ENCODE assay signal across 23 cellular contexts in genomic region chr13:110957931-110958330, GRCh38.
"Had no signal": no experiment of that assay in that cellular context is flagged by ENCODE, and none has a peak within 500 bp of the region (broad histone marks: within the 10 kb centered on the region; RNA-seq: fewer than 3 reads in every experiment).

No MANE protein-coding gene starts in this region.

- H3K9me3 ChIP-seq: psoas muscle, right lobe of liver, thyroid gland, uterus had no signal

- H3K27ac Mint-ChIP-seq: nephron; stimulated activated effector memory CD8-positive, alpha-beta T cell treated with anti-CD3 and anti-CD28 coated beads, Interleukin-12 subunit alpha, Interleukin-12 subunit beta, amount 100 ng/mL, for 72 hours had no signal

- H3K9ac ChIP-seq: parathyroid adenoma had no signal

- H3K4me1 Mint-ChIP-seq: naive B cell had no signal

- H3K27me3 ChIP-seq: heart left ventricle, right lobe of liver, suprapubic skin, thyroid gland, upper lobe of left lung, uterus had no signal

- H3K4me3 Mint-ChIP-seq: naive B cell; nephron; stimulated activated effector memory CD8-positive, alpha-beta T cell treated with anti-CD3 and anti-CD28 coated beads, Interleukin-12 subunit alpha, Interleukin-12 subunit beta, amount 100 ng/mL, for 72 hours had no signal

- H3K9me3 Mint-ChIP-seq: stimulated activated effector memory CD8-positive, alpha-beta T cell treated with anti-CD3 and anti-CD28 coated beads, Interleukin-12 subunit alpha, Interleukin-12 subunit beta, amount 100 ng/mL, for 72 hours had no signal

- H3K36me3 ChIP-seq: heart left ventricle, right lobe of liver, suprapubic skin, thyroid gland, upper lobe of left lung, uterus had no signal

- H3K4me3 ChIP-seq: coronary artery, heart left ventricle, psoas muscle, right lobe of liver, suprapubic skin, thyroid gland, upper lobe of left lung, uterus had no signal

- H3K4me1 ChIP-seq: parathyroid adenoma, psoas muscle, right lobe of liver, thyroid gland, upper lobe of left lung, uterus had no signal

- H3K27ac ChIP-seq: coronary artery, heart left ventricle, parathyroid adenoma, psoas muscle, right lobe of liver, suprapubic skin, thyroid gland, upper lobe of left lung, uterus had no signal

- H3K79me2 ChIP-seq: parathyroid adenoma had no signal

- H2AFZ ChIP-seq: parathyroid adenoma had no signal

- DNase-seq: effector CD8-positive, alpha-beta T cell; foreskin melanocyte; heart left ventricle; hippocampal formation; kidney glomerular epithelial cell; midbrain; naive B cell; occipital lobe; psoas muscle; retina; right lobe of liver; stimulated activated CD4-positive, alpha-beta T cell treated with anti-CD3 and anti-CD28 coated beads, Interleukin-4, amount 100 ng/mL, for 1 hour; stimulated activated CD8-positive, alpha-beta memory T cell treated with anti-CD3 and anti-CD28 coated beads, Interleukin-4, amount 100 ng/mL, for 48 hours; stimulated activated naive CD8-positive, alpha-beta T cell treated with anti-CD3 and anti-CD28 coated beads, Interleukin-15, Interleukin-2, amounts not matched to agents 100 U/mL and 50 U/mL, for 24 hours; thyroid gland; upper lobe of left lung; uterus had no signal

- FAIRE-seq: islet of Langerhans had no signal

- ATAC-seq: heart left ventricle; psoas muscle; right lobe of liver; stimulated activated effector memory CD8-positive, alpha-beta T cell treated with anti-CD3 and anti-CD28 coated beads, Interleukin-12 subunit alpha, Interleukin-12 subunit beta, amount 100 ng/mL, for 72 hours; stimulated activated naive CD8-positive, alpha-beta T cell treated with anti-CD3 and anti-CD28 coated beads, Interleukin-15, Interleukin-2, amounts not matched to agents 100 U/mL and 50 U/mL, for 24 hours had no signal

- H3K36me3 Mint-ChIP-seq: stimulated activated effector memory CD8-positive, alpha-beta T cell treated with anti-CD3 and anti-CD28 coated beads, Interleukin-12 subunit alpha, Interleukin-12 subunit beta, amount 100 ng/mL, for 72 hours had no signal
